In genomic region chr2:218806346-218806978, GRCh38 we compare ENCODE assay signal across 7 cellular contexts. TPM values are rescaled to one million over a fixed set of nuclear protein-coding genes. Genes with fewer than 3 reads are reported as not detected.
DNase-seq lines count a peak whose midpoint lies in the region; ATAC-seq, FAIRE-seq and TF ChIP-seq lines count a peak whose summit lies in the region.

No MANE protein-coding gene starts in this region.

- H3K27ac ChIP-seq in epithelial cell of prostate (peak overlapping the region; percentile 25), osteoblast (ENCODE audit: low read depth, low read length) (peak overlapping the region; percentile 83)

- TF ChIP-seq CTCF in osteoblast (IDR thresholded peaks at IDR 0.05; ENCODE audit: extremely low read depth, low read depth, low read length): no peak

- H3K79me2 ChIP-seq in osteoblast (ENCODE audit: insufficient read depth, low read length): no peaks in the 10 kb centered on the region

- FAIRE-seq in H54 (lab: Jason Lieb, UNC): peak; percentile 98

- H3K4me1 ChIP-seq in osteoblast (ENCODE audit: insufficient read depth, low read length): peaks cover 16% of the 10 kb centered on the region

- peaks cover 2% of the 10 kb centered on the region for H4K20me1 ChIP-seq in osteoblast (ENCODE audit: insufficient read depth, low read length)

- H3K4me3 ChIP-seq in osteoblast (ENCODE audit: insufficient read depth, low read length): no peak overlapping the region

- H3K9me3 ChIP-seq in osteoblast (ENCODE audit: low read depth, low read length): no peaks in the 10 kb centered on the region

- no peak for TF ChIP-seq POLR2A in H54 (IDR thresholded peaks at IDR 0.05; ENCODE audit: low read depth, low read length)

- H3K27me3 ChIP-seq in osteoblast (ENCODE audit: insufficient read depth, low read length): peaks cover 13% of the 10 kb centered on the region

- no peak for ATAC-seq in HG03571 (IDR thresholded peaks at IDR 0.05; ENCODE audit: unreplicated experiment)

- H3K36me3 ChIP-seq in osteoblast (ENCODE audit: insufficient read depth, low read length): no peaks in the 10 kb centered on the region

- DNase-seq in H54 (ENCODE audit: insufficient read length, low spot score) (peak; percentile 65), NCI-H69 (lab: John Stamatoyannopoulos, UW) (peak; percentile 38), epithelial cell of prostate (ENCODE audit: low read depth, low spot score) (peak; percentile 58), osteoblast (ENCODE audit: insufficient read length, low spot score, missing footprints) (peak; percentile 94), COR-L47 (lab: John Stamatoyannopoulos, UW) (no peak), NCI-H446 treated with DMSO at 0.1 percent for 48 hours (lab: John Stamatoyannopoulos, UW) (no peak)

- peak overlapping the region; percentile 51 for H3K4me2 ChIP-seq in osteoblast (ENCODE audit: insufficient read depth, low read length)

- no peak overlapping the region for H2AFZ ChIP-seq in osteoblast (ENCODE audit: low read length)

RNA-seq across cellular contexts. Expression of gene CYP27A1, which starts 24.5 kb away (rescaled TPM):
- 21.2 and 25.0 TPM in 2 replicates for total RNA-seq in osteoblast

RNA-seq across cellular contexts. Expression of gene PRKAG3, which starts 25.1 kb away (rescaled TPM):
- under 0.01 and 0.29 TPM in 2 replicates for total RNA-seq in osteoblast

RNA-seq across cellular contexts. Expression of gene WNT6, which starts 53.1 kb away (rescaled TPM):
- total RNA-seq in osteoblast: not detected in 2 replicates

Comparison
In these comparisons a context has a peak if more than half of its experiments do, and no peak if none do; other contexts are left out.
1. DNase-seq: peak in H54 (single experiment), NCI-H69 (single experiment), epithelial cell of prostate (single experiment) and osteoblast (single experiment); none in COR-L47 (single experiment) and NCI-H446 treated with DMSO at 0.1 percent for 48 hours (single experiment).